ENCODE assay signal across 34 cellular contexts in the genomic region with DNA sequence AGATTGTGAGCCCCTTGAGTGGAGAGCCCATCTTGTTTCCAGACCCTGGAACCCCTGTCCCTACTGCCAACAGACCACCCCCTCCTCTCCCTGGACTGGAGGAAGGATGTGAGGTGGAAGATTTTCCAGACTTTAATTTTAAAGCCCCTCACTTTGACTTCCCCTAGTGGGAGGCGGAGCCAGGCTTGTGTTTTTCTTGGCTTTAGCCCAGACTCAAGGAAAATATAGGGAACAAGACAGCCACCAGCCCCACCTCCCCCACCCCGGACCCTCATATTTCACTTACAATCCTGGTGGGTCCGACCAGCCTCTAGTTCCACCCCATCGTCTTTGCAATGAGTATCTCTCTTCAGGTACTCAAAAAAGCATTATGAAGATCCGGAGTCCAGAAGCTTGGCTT. TPM values are rescaled to one million over a fixed set of nuclear protein-coding genes. Genes with fewer than 3 reads are reported as not detected.
"Had no signal": no experiment of that assay in that cellular context is flagged by ENCODE, and none has a peak within 500 bp of the region (broad histone marks: within the 10 kb centered on the region; RNA-seq: fewer than 3 reads in every experiment).

No MANE protein-coding gene starts in this region.

- H3K4me3 ChIP-seq: adrenal gland, skin epidermis, upper lobe of left lung, vagina had no signal

- DNase-seq: activated CD4-positive, alpha-beta T cell treated with anti-CD3 and anti-CD28 coated beads for 4 hours; activated CD4-positive, alpha-beta T cell treated with anti-CD3 and anti-CD28 coated beads, Interleukin-2, amount 50 U/mL, for 48 hours; activated CD8-positive, alpha-beta memory T cell treated with anti-CD3 and anti-CD28 coated beads for 24 hours; activated effector memory CD4-positive, alpha-beta T cell treated with anti-CD3 and anti-CD28 coated beads, Interleukin-2, amount 50 U/mL, for 16 hours; activated naive CD4-positive, alpha-beta T cell treated with anti-CD3 and anti-CD28 coated beads for 36 hours; activated naive CD8-positive, alpha-beta T cell treated with anti-CD3 and anti-CD28 coated beads for 36 hours; adrenal gland; aorta; brain microvascular endothelial cell; caudate nucleus; cortex of kidney; effector memory CD8-positive, alpha-beta T cell; foreskin fibroblast; heart left ventricle; islet precursor cell; left ventricle myocardium superior; naive thymus-derived CD4-positive, alpha-beta T cell; stimulated activated CD4-positive, alpha-beta T cell treated with anti-CD3 and anti-CD28 coated beads, Interleukin-12 subunit alpha, Interleukin-12 subunit beta, amount 100 ng/mL, for 4 hours; stimulated activated CD4-positive, alpha-beta T cell treated with anti-CD3 and anti-CD28 coated beads, Interleukin-4, amount 100 ng/mL, for 1 hour; stimulated activated naive CD8-positive, alpha-beta T cell treated with anti-CD3 and anti-CD28 coated beads, Interleukin-15, Interleukin-2, amounts not matched to agents 100 U/mL and 50 U/mL, for 24 hours; testis; upper lobe of left lung had no signal

- H3K27ac Mint-ChIP-seq: activated naive CD4-positive, alpha-beta T cell treated with anti-CD3 and anti-CD28 coated beads for 36 hours; activated naive CD8-positive, alpha-beta T cell treated with anti-CD3 and anti-CD28 coated beads for 36 hours; effector memory CD8-positive, alpha-beta T cell; naive thymus-derived CD4-positive, alpha-beta T cell; progenitor cell of endocrine pancreas had no signal

- H3K27me3 ChIP-seq: testis had no signal

- H3K27ac ChIP-seq: adrenal gland, brain microvascular endothelial cell, heart left ventricle, skin epidermis, testis, upper lobe of left lung, vagina had no signal

- ATAC-seq: effector memory CD8-positive, alpha-beta T cell; heart left ventricle; left ventricle myocardium superior; naive thymus-derived CD4-positive, alpha-beta T cell; sciatic nerve; stimulated activated naive CD8-positive, alpha-beta T cell treated with anti-CD3 and anti-CD28 coated beads, Interleukin-15, Interleukin-2, amounts not matched to agents 100 U/mL and 50 U/mL, for 24 hours had no signal

- H3K36me3 Mint-ChIP-seq: activated naive CD8-positive, alpha-beta T cell treated with anti-CD3 and anti-CD28 coated beads for 36 hours; naive thymus-derived CD4-positive, alpha-beta T cell had no signal

- H3K36me3 ChIP-seq: adrenal gland, brain microvascular endothelial cell, heart left ventricle, upper lobe of left lung, vagina had no signal

- H3K4me3 Mint-ChIP-seq: activated naive CD4-positive, alpha-beta T cell treated with anti-CD3 and anti-CD28 coated beads for 36 hours; activated naive CD8-positive, alpha-beta T cell treated with anti-CD3 and anti-CD28 coated beads for 36 hours; activated T-helper 1 cell treated with anti-CD3 and anti-CD28 coated beads, Interleukin-12 subunit alpha, Interleukin-12 subunit beta, Interleukin-2, Interleukin-4 antibody, amounts not matched to agents 30 ng/mL and 10 ng/mL and 1 ng/mL, durations not matched to agents 14 hours and 24 hours and 36 hours; effector memory CD8-positive, alpha-beta T cell had no signal

- H3K9me3 Mint-ChIP-seq: activated naive CD4-positive, alpha-beta T cell treated with anti-CD3 and anti-CD28 coated beads for 36 hours; activated naive CD8-positive, alpha-beta T cell treated with anti-CD3 and anti-CD28 coated beads for 36 hours; activated T-helper 1 cell treated with anti-CD3 and anti-CD28 coated beads, Interleukin-12 subunit alpha, Interleukin-12 subunit beta, Interleukin-2, Interleukin-4 antibody, amounts not matched to agents 30 ng/mL and 10 ng/mL and 1 ng/mL, durations not matched to agents 14 hours and 24 hours and 36 hours; effector memory CD8-positive, alpha-beta T cell; naive thymus-derived CD4-positive, alpha-beta T cell had no signal

- H3K9me3 ChIP-seq: adrenal gland, heart left ventricle, testis, upper lobe of left lung, vagina had no signal

RNA-seq across cellular contexts. Expression of a gene that starts 40.8 kb away (rescaled TPM):
- total RNA-seq: activated naive CD4-positive, alpha-beta T cell treated with anti-CD3 and anti-CD28 coated beads for 36 hours; activated T-helper 1 cell treated with anti-CD3 and anti-CD28 coated beads, Interleukin-12 subunit alpha, Interleukin-12 subunit beta, Interleukin-2, Interleukin-4 antibody, amounts not matched to agents 30 ng/mL and 10 ng/mL and 1 ng/mL, durations not matched to agents 14 hours and 24 hours and 36 hours; adrenal gland; aorta; chondrocyte; endothelial cell of umbilical vein; heart left ventricle; left ventricle myocardium superior; lung microvascular endothelial cell; naive thymus-derived CD4-positive, alpha-beta T cell; osteoblast; progenitor cell of endocrine pancreas; renal cortical epithelial cell; sciatic nerve; T-helper 1 cell treated with Interleukin-12 subunit alpha and Interleukin-12 subunit beta and Interleukin-4 antibody, amounts not matched to agents 30 ng/mL and 1 ng/mL, for 36 hours; testis; upper lobe of left lung; vagina had no signal
- polyA plus RNA-seq: adrenal gland; aorta; endothelial cell of umbilical vein; esophagus; heart left ventricle; naive thymus-derived CD4-positive, alpha-beta T cell had no signal
